Comparison of ENCODE assay signal across 2 cellular contexts in the genomic region with DNA sequence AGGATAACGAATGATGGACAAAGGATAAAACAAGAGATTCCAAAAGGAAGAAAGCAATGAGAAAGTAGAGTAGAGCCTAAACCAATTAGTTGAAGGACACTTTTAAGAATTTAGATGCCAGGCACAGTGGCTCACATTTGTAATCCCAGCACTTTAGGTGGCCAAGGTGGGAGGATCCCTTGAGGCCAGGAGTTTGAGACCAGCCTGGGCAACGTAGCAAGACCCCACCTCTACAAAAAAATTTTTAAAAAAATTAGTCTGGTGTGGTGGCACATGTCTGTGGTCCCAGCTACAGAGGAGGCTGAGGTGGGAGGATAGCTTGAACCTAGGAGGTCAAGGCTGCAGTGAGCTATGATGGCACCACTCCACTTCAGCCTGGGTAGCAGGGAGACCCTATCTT.
TF ChIP-seq lines count a peak whose summit lies in the region.

No MANE protein-coding gene starts in this region.

TF ChIP-seq in HepG2, 621 proteins besides CTCF, POLR2A, EP300 and RAD21:
- TF ChIP-seq ZNF121 (CRISPR knock-in tag; IDR thresholded peaks at IDR 0.05) (peak; percentile 53; the same call in 1 of the 2 replicates), HNRNPL (IDR thresholded peaks at IDR 0.05; ENCODE audit: low read depth, low read length) (no peak), KMT2A (CRISPR knock-in tag; IDR thresholded peaks at IDR 0.05) (no peak), ZNF766 (CRISPR knock-in tag; IDR thresholded peaks at IDR 0.05; ENCODE audit: borderline replicate concordance) (no peak)

TF ChIP-seq in K562, 482 proteins besides CTCF, POLR2A, EP300 and RAD21:
- no peak for TF ChIP-seq ELF1 (tag; IDR thresholded peaks at IDR 0.05)
- peak; percentile 63 for TF ChIP-seq ZNF121 (CRISPR knock-in tag; conservative IDR thresholded peaks at IDR 0.05)
- TF ChIP-seq RBM25 (IDR thresholded peaks at IDR 0.05; ENCODE audit: low read depth, low read length, severe bottlenecking), result peak; percentile 24
